1 cellular context compared by ENCODE assay signal in genomic region chr21:33434770-33435360, GRCh38.
TF ChIP-seq lines count a peak whose summit lies in the region.

No MANE protein-coding gene starts in this region.

TF ChIP-seq in GM12878, 131 proteins besides CTCF, POLR2A, EP300 and RAD21 (continues in another document):
- peak; percentile 56; the same call in 1 of the 2 replicates for TF ChIP-seq ZNF24 (IDR thresholded peaks at IDR 0.05)
- TF ChIP-seq CUX1 (IDR thresholded peaks at IDR 0.05; ENCODE audit: insufficient replicate concordance, low read depth, low read length) = peak; percentile 98
- peak; percentile 53; the same call in 1 of the 2 replicates for TF ChIP-seq CREB1 (IDR thresholded peaks at IDR 0.05; ENCODE audit: low read depth)
- TF ChIP-seq ZNF687 (IDR thresholded peaks at IDR 0.05) = peak; percentile 90; the same call in 1 of the 2 replicates
- TF ChIP-seq HDGF (IDR thresholded peaks at IDR 0.05) = peak; percentile 21; the same call in 1 of the 2 replicates
- TF ChIP-seq NR2F1 (conservative IDR thresholded peaks at IDR 0.05) = peak; percentile 47; the same call in 1 of the 2 replicates
- TF ChIP-seq CEBPB (IDR thresholded peaks at IDR 0.05; ENCODE audit: borderline replicate concordance in 1 of 2, low read depth in 2 of 2, low read length in 2 of 2) = no peak
- 0 out of 2 replicates have a peak, but pooled peaks have one; percentile 64 for TF ChIP-seq NBN (IDR thresholded peaks at IDR 0.05)
- peak; percentile 83 for TF ChIP-seq JUNB (IDR thresholded peaks at IDR 0.05)
- TF ChIP-seq FOS (IDR thresholded peaks at IDR 0.05; ENCODE audit: borderline replicate concordance, extremely low read depth, insufficient read length) = no peak
- peak; percentile 74 for TF ChIP-seq DPF2 (IDR thresholded peaks at IDR 0.05)
- TF ChIP-seq, protein P1, sequence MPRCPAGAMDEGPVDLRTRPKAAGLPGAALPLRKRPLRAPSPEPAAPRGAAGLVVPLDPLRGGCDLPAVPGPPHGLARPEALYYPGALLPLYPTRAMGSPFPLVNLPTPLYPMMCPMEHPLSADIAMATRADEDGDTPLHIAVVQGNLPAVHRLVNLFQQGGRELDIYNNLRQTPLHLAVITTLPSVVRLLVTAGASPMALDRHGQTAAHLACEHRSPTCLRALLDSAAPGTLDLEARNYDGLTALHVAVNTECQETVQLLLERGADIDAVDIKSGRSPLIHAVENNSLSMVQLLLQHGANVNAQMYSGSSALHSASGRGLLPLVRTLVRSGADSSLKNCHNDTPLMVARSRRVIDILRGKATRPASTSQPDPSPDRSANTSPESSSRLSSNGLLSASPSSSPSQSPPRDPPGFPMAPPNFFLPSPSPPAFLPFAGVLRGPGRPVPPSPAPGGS (IDR thresholded peaks at IDR 0.05; ENCODE audit: borderline replicate concordance, insufficient read depth, low read depth, low read length, poor library complexity, severe bottlenecking) = peak; percentile 99
- TF ChIP-seq RUNX3 (IDR thresholded peaks at IDR 0.05; ENCODE audit: low read length) = peak; percentile 71
- peak; percentile 58; the same call in 1 of the 2 replicates for TF ChIP-seq MEF2A (IDR thresholded peaks at IDR 0.05; ENCODE audit: insufficient read depth, low read depth, low read length)
- TF ChIP-seq BACH1 (IDR thresholded peaks at IDR 0.05; ENCODE audit: borderline replicate concordance) = peak; percentile 35; the same call in 1 of the 2 replicates
- peak; percentile 94 for TF ChIP-seq GATAD2B (conservative IDR thresholded peaks at IDR 0.05; ENCODE audit: low read depth)
- TF ChIP-seq RAD51 (IDR thresholded peaks at IDR 0.05) = peak; percentile 25; the same call in 1 of the 2 replicates
- TF ChIP-seq POLR2AphosphoS5 (IDR thresholded peaks at IDR 0.05; ENCODE audit: low read length) = 0 out of 2 replicates have a peak, but pooled peaks have one; percentile 43
- peak; percentile 17 for TF ChIP-seq PBX3 (IDR thresholded peaks at IDR 0.05; ENCODE audit: insufficient replicate concordance, low read depth, low read length)
- peak in 1 of 2 experiments; percentile 79; a peak in 1 of 4 replicates for TF ChIP-seq ETV6 (conservative IDR thresholded peaks at IDR 0.05 in 1 of 2, IDR thresholded peaks at IDR 0.05 in 1 of 2; ENCODE audit: borderline replicate concordance in 1 of 2, low read depth in 1 of 2)
- peak; percentile 82 for TF ChIP-seq SMAD1 (IDR thresholded peaks at IDR 0.05; ENCODE audit: low read depth, partially characterized antibody)
- TF ChIP-seq POLR2AphosphoS2 (IDR thresholded peaks at IDR 0.05; ENCODE audit: low read depth, low read length) = no peak
- TF ChIP-seq BCL11A (IDR thresholded peaks at IDR 0.05; ENCODE audit: low read depth, low read length) = peak; percentile 58
- no peak for TF ChIP-seq CBFB (IDR thresholded peaks at IDR 0.05; ENCODE audit: low read depth)
- peak; percentile 74; the same call in 1 of the 2 replicates for TF ChIP-seq FOXM1 (IDR thresholded peaks at IDR 0.05; ENCODE audit: low read depth, low read length)
- no peak for TF ChIP-seq ZBTB40 (IDR thresholded peaks at IDR 0.05; ENCODE audit: borderline replicate concordance)
- TF ChIP-seq CHD1 (IDR thresholded peaks at IDR 0.05; ENCODE audit: low read depth, low read length) = no peak
- TF ChIP-seq SKIL (IDR thresholded peaks at IDR 0.05; ENCODE audit: low read depth, poor library complexity, severe bottlenecking) = peak; percentile 82
- TF ChIP-seq, protein P2, sequence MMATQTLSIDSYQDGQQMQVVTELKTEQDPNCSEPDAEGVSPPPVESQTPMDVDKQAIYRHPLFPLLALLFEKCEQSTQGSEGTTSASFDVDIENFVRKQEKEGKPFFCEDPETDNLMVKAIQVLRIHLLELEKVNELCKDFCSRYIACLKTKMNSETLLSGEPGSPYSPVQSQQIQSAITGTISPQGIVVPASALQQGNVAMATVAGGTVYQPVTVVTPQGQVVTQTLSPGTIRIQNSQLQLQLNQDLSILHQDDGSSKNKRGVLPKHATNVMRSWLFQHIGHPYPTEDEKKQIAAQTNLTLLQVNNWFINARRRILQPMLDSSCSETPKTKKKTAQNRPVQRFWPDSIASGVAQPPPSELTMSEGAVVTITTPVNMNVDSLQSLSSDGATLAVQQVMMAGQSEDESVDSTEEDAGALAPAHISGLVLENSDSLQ (IDR thresholded peaks at IDR 0.05) = peak; percentile 92
- TF ChIP-seq STAT3 (IDR thresholded peaks at IDR 0.05; ENCODE audit: low read depth, low read length) = peak; percentile 79; the same call in 1 of the 2 replicates
